ENCODE assay signal across 27 cellular contexts in genomic region chr1:230519246-230519645, GRCh38.
"Had no signal": no experiment of that assay in that cellular context is flagged by ENCODE, and none has a peak within 500 bp of the region (broad histone marks: within the 10 kb centered on the region; RNA-seq: fewer than 3 reads in every experiment).

No MANE protein-coding gene starts in this region.

- H3K36me3 Mint-ChIP-seq: activated naive CD4-positive, alpha-beta T cell treated with anti-CD3 and anti-CD28 coated beads, Interleukin-2, amount 10 ng/mL, durations not matched to agents 7 days and 5 days; activated naive CD4-positive, alpha-beta T cell treated with anti-CD3 and anti-CD28 coated beads, Interleukin-2, amount 50 U/mL, for 72 hours; activated naive CD8-positive, alpha-beta T cell treated with anti-CD3 and anti-CD28 coated beads, Interleukin-2, amount 10 ng/mL, durations not matched to agents 7 days and 5 days; brain had no signal

- H3K4me1 ChIP-seq: ascending aorta, breast epithelium, colonic mucosa, esophagus squamous epithelium, gastroesophageal sphincter had no signal

- H3K4me3 Mint-ChIP-seq: activated CD4-positive, alpha-beta memory T cell treated with anti-CD3 and anti-CD28 coated beads, Interleukin-2, amount 10 ng/mL, durations not matched to agents 7 days and 5 days; activated CD4-positive, alpha-beta T cell treated with anti-CD3 and anti-CD28 coated beads, Interleukin-2, amount 10 ng/mL, durations not matched to agents 7 days and 5 days; activated naive CD4-positive, alpha-beta T cell treated with anti-CD3 and anti-CD28 coated beads, Interleukin-2, amount 10 ng/mL, durations not matched to agents 7 days and 5 days; activated naive CD8-positive, alpha-beta T cell treated with anti-CD3 and anti-CD28 coated beads, Interleukin-2, amount 10 ng/mL, durations not matched to agents 7 days and 5 days; activated T-cell treated with anti-CD3 and anti-CD28 coated beads, Interleukin-2, amount 50 U/mL, for 24 hours; activated T-cell treated with anti-CD3 and anti-CD28 coated beads, Interleukin-2, amount 50 U/mL, for 72 hours; brain had no signal

- ATAC-seq: activated naive CD4-positive, alpha-beta T cell treated with anti-CD3 and anti-CD28 coated beads, Interleukin-2, amount 50 U/mL, for 72 hours; activated T-cell treated with anti-CD3 and anti-CD28 coated beads, Interleukin-2, amount 50 U/mL, for 72 hours; gastroesophageal sphincter had no signal

- H3K4me1 Mint-ChIP-seq: activated CD4-positive, alpha-beta memory T cell treated with anti-CD3 and anti-CD28 coated beads, Interleukin-2, amount 10 ng/mL, durations not matched to agents 7 days and 5 days; activated CD4-positive, alpha-beta T cell treated with anti-CD3 and anti-CD28 coated beads, Interleukin-2, amount 10 ng/mL, durations not matched to agents 7 days and 5 days; activated naive CD4-positive, alpha-beta T cell treated with anti-CD3 and anti-CD28 coated beads, Interleukin-2, amount 10 ng/mL, durations not matched to agents 7 days and 5 days; activated naive CD8-positive, alpha-beta T cell treated with anti-CD3 and anti-CD28 coated beads, Interleukin-2, amount 10 ng/mL, durations not matched to agents 7 days and 5 days had no signal

- H3K27me3 ChIP-seq: ascending aorta, breast epithelium, cardiac muscle cell, colonic mucosa had no signal

- H3K36me3 ChIP-seq: ascending aorta, breast epithelium, cardiac muscle cell, colonic mucosa, esophagus squamous epithelium, gastroesophageal sphincter had no signal

- H3K9me3 ChIP-seq: ascending aorta, breast epithelium, colonic mucosa, esophagus squamous epithelium, gastroesophageal sphincter had no signal

- H3K27ac ChIP-seq: ascending aorta, breast epithelium, cardiac muscle cell, colonic mucosa, epithelial cell of prostate, esophagus squamous epithelium, gastroesophageal sphincter had no signal

- H3K27ac Mint-ChIP-seq: activated CD4-positive, alpha-beta memory T cell treated with anti-CD3 and anti-CD28 coated beads, Interleukin-2, amount 10 ng/mL, durations not matched to agents 7 days and 5 days; activated CD4-positive, alpha-beta T cell treated with anti-CD3 and anti-CD28 coated beads, Interleukin-2, amount 10 ng/mL, durations not matched to agents 7 days and 5 days; activated naive CD4-positive, alpha-beta T cell treated with anti-CD3 and anti-CD28 coated beads, Interleukin-2, amount 10 ng/mL, durations not matched to agents 7 days and 5 days; activated naive CD4-positive, alpha-beta T cell treated with anti-CD3 and anti-CD28 coated beads, Interleukin-2, amount 50 U/mL, for 72 hours; activated naive CD8-positive, alpha-beta T cell treated with anti-CD3 and anti-CD28 coated beads, Interleukin-2, amount 10 ng/mL, durations not matched to agents 7 days and 5 days; activated T-cell treated with anti-CD3 and anti-CD28 coated beads, Interleukin-2, amount 50 U/mL, for 24 hours; activated T-cell treated with anti-CD3 and anti-CD28 coated beads, Interleukin-2, amount 50 U/mL, for 72 hours had no signal

- DNase-seq: activated CD4-positive, alpha-beta memory T cell treated with anti-CD3 and anti-CD28 coated beads, Interleukin-2, amount 10 ng/mL, durations not matched to agents 7 days and 5 days; activated CD4-positive, alpha-beta T cell treated with anti-CD3 and anti-CD28 coated beads for 1 hour; activated CD4-positive, alpha-beta T cell treated with anti-CD3 and anti-CD28 coated beads for 4 hours; activated CD4-positive, alpha-beta T cell treated with anti-CD3 and anti-CD28 coated beads, Interleukin-2, amount 10 ng/mL, durations not matched to agents 7 days and 5 days; activated CD4-positive, alpha-beta T cell treated with anti-CD3 and anti-CD28 coated beads, Interleukin-2, amount 50 U/mL, for 4 hours; activated CD8-positive, alpha-beta memory T cell treated with anti-CD3 and anti-CD28 coated beads, Interleukin-2, amount 50 U/mL, for 48 hours; activated gamma-delta T cell; activated naive CD4-positive, alpha-beta T cell; activated naive CD4-positive, alpha-beta T cell treated with anti-CD3 and anti-CD28 coated beads, Interleukin-2, amount 10 ng/mL, durations not matched to agents 7 days and 5 days; activated naive CD8-positive, alpha-beta T cell treated with anti-CD3 and anti-CD28 coated beads, Interleukin-2, amount 10 ng/mL, durations not matched to agents 7 days and 5 days; activated T-cell treated with anti-CD3 and anti-CD28 coated beads for 4 hours; activated T-cell treated with anti-CD3 and anti-CD28 coated beads, Interleukin-2, amount 50 U/mL, for 24 hours; activated T-cell treated with anti-CD3 and anti-CD28 coated beads, Interleukin-2, amount 50 U/mL, for 72 hours; central memory CD4-positive, alpha-beta T cell; cerebellar nuclear complex; colonic mucosa; effector CD8-positive, alpha-beta T cell; esophagus squamous epithelium; foreskin melanocyte; T-helper 2 cell had no signal

- H3K9me3 Mint-ChIP-seq: activated CD4-positive, alpha-beta memory T cell treated with anti-CD3 and anti-CD28 coated beads, Interleukin-2, amount 10 ng/mL, durations not matched to agents 7 days and 5 days; activated CD4-positive, alpha-beta T cell treated with anti-CD3 and anti-CD28 coated beads, Interleukin-2, amount 10 ng/mL, durations not matched to agents 7 days and 5 days; activated naive CD4-positive, alpha-beta T cell treated with anti-CD3 and anti-CD28 coated beads, Interleukin-2, amount 10 ng/mL, durations not matched to agents 7 days and 5 days; activated naive CD8-positive, alpha-beta T cell treated with anti-CD3 and anti-CD28 coated beads, Interleukin-2, amount 10 ng/mL, durations not matched to agents 7 days and 5 days; activated T-cell treated with anti-CD3 and anti-CD28 coated beads, Interleukin-2, amount 50 U/mL, for 24 hours; activated T-cell treated with anti-CD3 and anti-CD28 coated beads, Interleukin-2, amount 50 U/mL, for 72 hours had no signal

- H3K4me3 ChIP-seq: ascending aorta, breast epithelium, cardiac muscle cell, colonic mucosa, esophagus squamous epithelium, gastroesophageal sphincter had no signal
